20 cellular contexts compared by ENCODE assay signal in the genomic region with DNA sequence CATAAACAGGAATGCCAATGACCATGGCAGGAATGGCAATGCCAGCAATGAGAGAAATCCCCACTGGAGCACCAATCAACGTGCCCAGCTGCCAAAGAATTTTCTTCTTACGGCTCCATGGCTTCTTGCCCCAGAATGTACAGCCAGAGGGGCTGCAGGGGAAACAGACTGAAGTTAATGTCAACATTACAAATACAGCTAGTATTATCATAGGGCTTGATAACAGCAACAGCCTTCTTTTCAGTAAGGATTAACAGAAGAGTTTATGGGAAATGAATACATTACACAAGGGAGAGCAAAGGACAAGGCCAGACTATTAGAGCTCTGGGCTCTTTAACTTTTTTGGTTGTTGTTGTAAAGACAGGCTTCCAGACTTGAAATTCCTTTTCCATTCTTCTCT. TPM values are rescaled to one million over a fixed set of nuclear protein-coding genes. Genes with fewer than 3 reads are reported as not detected.
DNase-seq lines count a peak whose midpoint lies in the region; ATAC-seq and TF ChIP-seq lines count a peak whose summit lies in the region.
"Had no signal": no experiment of that assay in that cellular context is flagged by ENCODE, and none has a peak within 500 bp of the region (broad histone marks: within the 10 kb centered on the region; RNA-seq: fewer than 3 reads in every experiment).

No MANE protein-coding gene starts in this region.

- H2AFZ ChIP-seq in Karpas-422 (ENCODE audit: low read length): no peak overlapping the region

- H4K20me1 ChIP-seq in Karpas-422 (ENCODE audit: insufficient read depth, low read depth, low read length): no peaks in the 10 kb centered on the region

- peak overlapping the region; percentile 99 for H3K27ac ChIP-seq in Karpas-422 (ENCODE audit: low read length)
- peak overlapping the region; percentile 54 to 68 for H3K27ac ChIP-seq in coronary artery
- H3K27ac ChIP-seq in liver (ENCODE audit: low read depth in 1 of 2, low read length in 2 of 2): peak overlapping the region in 1 of 2 donors; percentile 38
- H3K27ac ChIP-seq: C4-2B, HL-60, SK-N-MC had no signal

- peaks cover 84% of the 10 kb centered on the region for H3K79me2 ChIP-seq in Karpas-422 (ENCODE audit: low read length)

- ATAC-seq in T-helper 17 cell: no peak
- ATAC-seq in HG02938 (IDR thresholded peaks at IDR 0.05; ENCODE audit: unreplicated experiment): no peak
- no peak for ATAC-seq in HG03460 (IDR thresholded peaks at IDR 0.05; ENCODE audit: unreplicated experiment)

- peak overlapping the region; percentile 27 for H3K27ac Mint-ChIP-seq in T-helper 17 cell

- no peaks in the 10 kb centered on the region for H3K27me3 ChIP-seq in Karpas-422 (ENCODE audit: low read length)
- H3K27me3 ChIP-seq in liver (ENCODE audit: control insufficient read depth in 4 of 4, insufficient read depth in 4 of 4, low read length in 3 of 4): no peaks in the 10 kb centered on the region
- H3K27me3 ChIP-seq: MG63 had no signal

- H3K4me1 ChIP-seq in Karpas-422 (ENCODE audit: low read length): peaks cover 66% of the 10 kb centered on the region
- peaks cover 4 to 18% (median 15%) of the 10 kb centered on the region in 4 donors for H3K4me1 ChIP-seq in liver (ENCODE audit: control insufficient read depth in 4 of 4, insufficient read depth in 4 of 4, low read length in 3 of 4)

- peaks cover 18% of the 10 kb centered on the region for H3K4me1 Mint-ChIP-seq in T-helper 17 cell

- H3K9me2 ChIP-seq in Karpas-422 (replicated peaks; ENCODE audit: insufficient read depth, low read length): no peaks in the 10 kb centered on the region

- no peaks in the 10 kb centered on the region for H3K27me3 Mint-ChIP-seq in T-helper 17 cell

- no peak overlapping the region for H3K4me3 Mint-ChIP-seq in T-helper 17 cell

- no peak for TF ChIP-seq RAD21 in liver (IDR thresholded peaks at IDR 0.05)

- no peak for TF ChIP-seq CTCF in coronary artery (IDR thresholded peaks at IDR 0.05)
- TF ChIP-seq CTCF in liver (IDR thresholded peaks at IDR 0.05; ENCODE audit: low read depth, low read length, missing input control): no peak

- H3K4me2 ChIP-seq in Karpas-422 (ENCODE audit: low read depth, low read length, poor library complexity, severe bottlenecking): peak overlapping the region; percentile 81

- DNase-seq in Karpas-422 (no peak), T-helper 17 cell (no peak), coronary artery (ENCODE audit: low spot score) (no peak), AML-193 (lab: John Stamatoyannopoulos, UW) (no peak), SK-N-DZ (ENCODE audit: low spot score) (no peak)
- DNase-seq: DMS79 treated with DMSO at 0.1 percent for 48 hours, IMR-90, MG63, NCI-H1092 treated with DMSO at 0.1 percent for 48 hours, NCI-H146, NCI-H2029 treated with DMSO at 0.1 percent for 48 hours, NCI-H2171 treated with DMSO at 0.1 percent for 48 hours, OCI-M1, Right ventricle myocardium superior had no signal

- H3K36me3 ChIP-seq in Karpas-422 (ENCODE audit: insufficient read depth, low read length) (peaks cover 65% of the 10 kb centered on the region), liver (ENCODE audit: control insufficient read depth in 4 of 4, insufficient read depth in 3 of 4, low read depth in 1 of 4, low read length in 3 of 4) (peaks cover 2 to 25% (median 15%) of the 10 kb centered on the region in 4 donors)

- H3K9ac ChIP-seq in Karpas-422 (ENCODE audit: low read length): peak overlapping the region; percentile 64
- no peak overlapping the region for H3K9ac ChIP-seq in liver (ENCODE audit: low read depth in 1 of 2, low read length in 2 of 2)

- H3K36me3 Mint-ChIP-seq in T-helper 17 cell (ENCODE audit: low read depth): peaks cover 10% of the 10 kb centered on the region

- peak overlapping the region; percentile 52 for H3K4me3 ChIP-seq in Karpas-422 (ENCODE audit: low read length)
- H3K4me3 ChIP-seq in coronary artery: no peak overlapping the region
- H3K4me3 ChIP-seq in liver (ENCODE audit: low read depth in 1 of 3, low read length in 3 of 3): no peak overlapping the region
- H3K4me3 ChIP-seq: MG63, SK-N-MC had no signal

- WGBS in liver: 77% methylated on average over 2 of the region's 2 CpGs

- H3K9me3 ChIP-seq in Karpas-422 (ENCODE audit: low read length) (no peaks in the 10 kb centered on the region), T-helper 17 cell (ENCODE audit: control insufficient read depth, low read length, poor library complexity, severe bottlenecking) (no peaks in the 10 kb centered on the region), liver (ENCODE audit: control insufficient read depth in 4 of 4, low read length in 3 of 4) (no peaks in the 10 kb centered on the region)
- H3K9me3 ChIP-seq: MG63 had no signal

TF ChIP-seq in liver, 16 proteins besides CTCF, POLR2A, EP300 and RAD21:
- TF ChIP-seq TAF1 (conservative IDR thresholded peaks at IDR 0.05): no peak
- TF ChIP-seq SP1 (IDR thresholded peaks at IDR 0.05): peak; percentile 14
- TF ChIP-seq FOXA2 (IDR thresholded peaks at IDR 0.05): no peak
- TF ChIP-seq NR2F2 (IDR thresholded peaks at IDR 0.05): no peak
- TF ChIP-seq, protein P1, sequence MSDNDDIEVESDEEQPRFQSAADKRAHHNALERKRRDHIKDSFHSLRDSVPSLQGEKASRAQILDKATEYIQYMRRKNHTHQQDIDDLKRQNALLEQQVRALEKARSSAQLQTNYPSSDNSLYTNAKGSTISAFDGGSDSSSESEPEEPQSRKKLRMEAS (IDR thresholded peaks at IDR 0.05): peak; percentile 32
- TF ChIP-seq, protein P2, sequence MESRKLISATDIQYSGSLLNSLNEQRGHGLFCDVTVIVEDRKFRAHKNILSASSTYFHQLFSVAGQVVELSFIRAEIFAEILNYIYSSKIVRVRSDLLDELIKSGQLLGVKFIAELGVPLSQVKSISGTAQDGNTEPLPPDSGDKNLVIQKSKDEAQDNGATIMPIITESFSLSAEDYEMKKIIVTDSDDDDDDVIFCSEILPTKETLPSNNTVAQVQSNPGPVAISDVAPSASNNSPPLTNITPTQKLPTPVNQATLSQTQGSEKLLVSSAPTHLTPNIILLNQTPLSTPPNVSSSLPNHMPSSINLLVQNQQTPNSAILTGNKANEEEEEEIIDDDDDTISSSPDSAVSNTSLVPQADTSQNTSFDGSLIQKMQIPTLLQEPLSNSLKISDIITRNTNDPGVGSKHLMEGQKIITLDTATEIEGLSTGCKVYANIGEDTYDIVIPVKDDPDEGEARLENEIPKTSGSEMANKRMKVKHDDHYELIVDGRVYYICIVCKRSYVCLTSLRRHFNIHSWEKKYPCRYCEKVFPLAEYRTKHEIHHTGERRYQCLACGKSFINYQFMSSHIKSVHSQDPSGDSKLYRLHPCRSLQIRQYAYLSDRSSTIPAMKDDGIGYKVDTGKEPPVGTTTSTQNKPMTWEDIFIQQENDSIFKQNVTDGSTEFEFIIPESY (IDR thresholded peaks at IDR 0.05): no peak
- TF ChIP-seq, protein P3, sequence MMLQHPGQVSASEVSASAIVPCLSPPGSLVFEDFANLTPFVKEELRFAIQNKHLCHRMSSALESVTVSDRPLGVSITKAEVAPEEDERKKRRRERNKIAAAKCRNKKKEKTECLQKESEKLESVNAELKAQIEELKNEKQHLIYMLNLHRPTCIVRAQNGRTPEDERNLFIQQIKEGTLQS (IDR thresholded peaks at IDR 0.05): no peak
- no peak for TF ChIP-seq HNF4G (IDR thresholded peaks at IDR 0.05)
- peak in 1 of 2 donors; percentile 9 for TF ChIP-seq JUND (IDR thresholded peaks at IDR 0.05)
- TF ChIP-seq, protein P4, sequence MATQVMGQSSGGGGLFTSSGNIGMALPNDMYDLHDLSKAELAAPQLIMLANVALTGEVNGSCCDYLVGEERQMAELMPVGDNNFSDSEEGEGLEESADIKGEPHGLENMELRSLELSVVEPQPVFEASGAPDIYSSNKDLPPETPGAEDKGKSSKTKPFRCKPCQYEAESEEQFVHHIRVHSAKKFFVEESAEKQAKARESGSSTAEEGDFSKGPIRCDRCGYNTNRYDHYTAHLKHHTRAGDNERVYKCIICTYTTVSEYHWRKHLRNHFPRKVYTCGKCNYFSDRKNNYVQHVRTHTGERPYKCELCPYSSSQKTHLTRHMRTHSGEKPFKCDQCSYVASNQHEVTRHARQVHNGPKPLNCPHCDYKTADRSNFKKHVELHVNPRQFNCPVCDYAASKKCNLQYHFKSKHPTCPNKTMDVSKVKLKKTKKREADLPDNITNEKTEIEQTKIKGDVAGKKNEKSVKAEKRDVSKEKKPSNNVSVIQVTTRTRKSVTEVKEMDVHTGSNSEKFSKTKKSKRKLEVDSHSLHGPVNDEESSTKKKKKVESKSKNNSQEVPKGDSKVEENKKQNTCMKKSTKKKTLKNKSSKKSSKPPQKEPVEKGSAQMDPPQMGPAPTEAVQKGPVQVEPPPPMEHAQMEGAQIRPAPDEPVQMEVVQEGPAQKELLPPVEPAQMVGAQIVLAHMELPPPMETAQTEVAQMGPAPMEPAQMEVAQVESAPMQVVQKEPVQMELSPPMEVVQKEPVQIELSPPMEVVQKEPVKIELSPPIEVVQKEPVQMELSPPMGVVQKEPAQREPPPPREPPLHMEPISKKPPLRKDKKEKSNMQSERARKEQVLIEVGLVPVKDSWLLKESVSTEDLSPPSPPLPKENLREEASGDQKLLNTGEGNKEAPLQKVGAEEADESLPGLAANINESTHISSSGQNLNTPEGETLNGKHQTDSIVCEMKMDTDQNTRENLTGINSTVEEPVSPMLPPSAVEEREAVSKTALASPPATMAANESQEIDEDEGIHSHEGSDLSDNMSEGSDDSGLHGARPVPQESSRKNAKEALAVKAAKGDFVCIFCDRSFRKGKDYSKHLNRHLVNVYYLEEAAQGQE (IDR thresholded peaks at IDR 0.05): no peak
- peak; percentile 77 to 79 for TF ChIP-seq HNF4A (conservative IDR thresholded peaks at IDR 0.05)
- TF ChIP-seq YY1 (IDR thresholded peaks at IDR 0.05): no peak
- no peak for TF ChIP-seq EGR1 (IDR thresholded peaks at IDR 0.05; ENCODE audit: low read depth in 2 of 2)
- TF ChIP-seq GABPA (IDR thresholded peaks at IDR 0.05 in 1 of 2, conservative IDR thresholded peaks at IDR 0.05 in 1 of 2): no peak
- TF ChIP-seq RXRA (IDR thresholded peaks at IDR 0.05): peak; percentile 9 to 57
- TF ChIP-seq FOXA1 (IDR thresholded peaks at IDR 0.05): no peak

RNA-seq across cellular contexts. Expression of a gene that starts 18.2 kb away (rescaled TPM):
- 86.1 and 160 TPM in 2 replicates for total RNA-seq in Karpas-422 (2014; rRNA removed; shearing (Covaris generic); ENCODE audit: low replicate concordance)
- total RNA-seq in T-helper 17 cell (10 to 100 TPM; 67.1 to 87.7 TPM), liver (1 to 10 TPM; 5.6 to 8.3 TPM)
- 1 to 10 TPM; 2.2 to 4.4 TPM for polyA plus RNA-seq in liver
- 7.3 and 7.5 TPM in 2 replicates for polyA plus RNA-seq in SK-N-DZ (2014; cell fraction: cytosol; rRNA removed)
- 3.3 and 3.9 TPM in 2 replicates for polyA plus RNA-seq in SK-N-DZ (2014; cell fraction: nucleus; rRNA removed)

RNA-seq across cellular contexts. Expression of a gene that starts 45.2 kb away (rescaled TPM):
- 1.1 and 4.9 TPM in 2 replicates for total RNA-seq in Karpas-422 (2014; rRNA removed; shearing (Covaris generic); ENCODE audit: low replicate concordance)
- total RNA-seq in T-helper 17 cell: not detected
- total RNA-seq in liver: 1 to 10 TPM in 1 of 2 donors, under 1 TPM in 1; 0.92 to 1.4 TPM
- 10 to 100 TPM in 1 of 2 donors, 1 to 10 TPM in 1; 3.8 to 10.9 TPM for polyA plus RNA-seq in liver
- 5.1 and 7.2 TPM in 2 replicates for polyA plus RNA-seq in SK-N-DZ (2014; cell fraction: cytosol; rRNA removed)
- 8.8 and 9.2 TPM in 2 replicates for polyA plus RNA-seq in SK-N-DZ (2014; cell fraction: nucleus; rRNA removed)
